In genomic region chr6:149938571-149939462, GRCh38 we compare ENCODE assay signal across 8 cellular contexts. TPM values are rescaled to one million over a fixed set of nuclear protein-coding genes. Genes with fewer than 3 reads are reported as not detected.
DNase-seq lines count a peak whose midpoint lies in the region; ATAC-seq and FAIRE-seq lines count a peak whose summit lies in the region.

No MANE protein-coding gene starts in this region.

- H3K4me1 ChIP-seq in SJSA1 (replicated peaks) (peaks cover 9% of the 10 kb centered on the region), muscle layer of duodenum (ENCODE audit: control insufficient read depth in 1 of 2, insufficient read depth in 2 of 2, low read length in 2 of 2) (peaks cover 5 to 24% of the 10 kb centered on the region in 2 donors)

- no peaks in the 10 kb centered on the region for H3K9me3 ChIP-seq in SJSA1 (replicated peaks)
- no peaks in the 10 kb centered on the region for H3K9me3 ChIP-seq in muscle layer of duodenum (ENCODE audit: control insufficient read depth in 1 of 2, low read length in 2 of 2)

- peaks cover 26% of the 10 kb centered on the region for H3K4me1 Mint-ChIP-seq in central memory CD8-positive, alpha-beta T cell

- H3K4me3 ChIP-seq in SJSA1 = peak overlapping the region; percentile 38
- peak overlapping the region; percentile 2 to 58 for H3K4me3 ChIP-seq in muscle layer of duodenum (ENCODE audit: low read depth in 1 of 2, low read length in 2 of 2)

- peaks cover 70% of the 10 kb centered on the region for H3K27me3 Mint-ChIP-seq in central memory CD8-positive, alpha-beta T cell

- ATAC-seq in HG02970 (IDR thresholded peaks at IDR 0.05; ENCODE audit: low FRiP score, unreplicated experiment) = peak; percentile 67
- peak; percentile 44 for ATAC-seq in central memory CD8-positive, alpha-beta T cell (replicated peaks; ENCODE audit: extremely low read depth, poor library complexity, severe bottlenecking)

- H3K27ac ChIP-seq in SJSA1 (no peak overlapping the region), muscle layer of duodenum (ENCODE audit: low read length) (no peak overlapping the region)

- H3K36me3 ChIP-seq in SJSA1 = no peaks in the 10 kb centered on the region
- no peaks in the 10 kb centered on the region for H3K36me3 ChIP-seq in muscle layer of duodenum (ENCODE audit: control insufficient read depth in 1 of 2, insufficient read depth in 2 of 2, low read length in 2 of 2)

- DNase-seq in activated naive CD4-positive, alpha-beta T cell treated with Interleukin-2 at 50 U/mL for 16 hours = peak; percentile 55
- DNase-seq in activated naive CD4-positive, alpha-beta T cell (lab: John Stamatoyannopoulos, UW) = no peak
- peak in 1 of 2 experiments; percentile 37 for DNase-seq in SJSA1 (ENCODE audit: low read depth in 1 of 2, low spot score in 2 of 2)
- peak; percentile 52 to 64 for DNase-seq in central memory CD8-positive, alpha-beta T cell (ENCODE audit: low spot score in 2 of 2)
- DNase-seq in NCI-H2227 (lab: John Stamatoyannopoulos, UW; ENCODE audit: unreplicated experiment) = no peak
- no peak for DNase-seq in RCC 7860 (ENCODE audit: low spot score)

- H3K9me3 Mint-ChIP-seq in central memory CD8-positive, alpha-beta T cell = no peaks in the 10 kb centered on the region

- peak overlapping the region; percentile 95 for H3K27ac Mint-ChIP-seq in central memory CD8-positive, alpha-beta T cell (ENCODE audit: low read depth)

- H3K27me3 ChIP-seq in SJSA1 (replicated peaks) (peaks cover 26% of the 10 kb centered on the region), muscle layer of duodenum (ENCODE audit: low read depth, low read length) (peaks cover 67% of the 10 kb centered on the region)

- peaks cover 18% of the 10 kb centered on the region for H3K36me3 Mint-ChIP-seq in central memory CD8-positive, alpha-beta T cell (ENCODE audit: insufficient read depth)

- H3K4me3 Mint-ChIP-seq in central memory CD8-positive, alpha-beta T cell = peak overlapping the region; percentile 78

- FAIRE-seq in RCC 7860 (lab: Jason Lieb, UNC) = no peak

RNA-seq across cellular contexts. Expression of gene ULBP2, which starts 3.0 kb away (rescaled TPM):
- total RNA-seq in SJSA1 (2014; rRNA removed; shearing (Covaris generic)) = 12.2 and 19.7 TPM in 2 replicates

RNA-seq across cellular contexts. Expression of gene RAET1G, which starts 15.9 kb away (rescaled TPM):
- total RNA-seq in SJSA1 (2014; rRNA removed; shearing (Covaris generic)) = 0.16 and 0.68 TPM in 2 replicates

RNA-seq across cellular contexts. Expression of gene ULBP1, which starts 24.9 kb away (rescaled TPM):
- total RNA-seq in SJSA1 (2014; rRNA removed; shearing (Covaris generic)) = 0.03 TPM in 1 of 2 replicates, not detected in the other

RNA-seq across cellular contexts. Expression of gene RAET1E, which starts 40.9 kb away (rescaled TPM):
- total RNA-seq in SJSA1 (2014; rRNA removed; shearing (Covaris generic)) = 0.28 TPM in 1 of 2 replicates, not detected in the other

Comparison
In these comparisons a context has a peak if more than half of its experiments do, and no peak if none do; other contexts are left out.
1. DNase-seq: peak in activated naive CD4-positive, alpha-beta T cell treated with Interleukin-2 at 50 U/mL for 16 hours (single experiment) and central memory CD8-positive, alpha-beta T cell (2 of 2); none in activated naive CD4-positive, alpha-beta T cell (0 of 4), NCI-H2227 (single experiment) and RCC 7860 (single experiment).